In genomic region chr7:96308253-96308949, GRCh38 we compare ENCODE assay signal across 1 cellular context.
TF ChIP-seq lines count a peak whose summit lies in the region.

No MANE protein-coding gene starts in this region.

TF ChIP-seq in GM23338, 12 proteins besides CTCF, POLR2A, EP300 and RAD21 (continued from another document):
- no peak for TF ChIP-seq REST (IDR thresholded peaks at IDR 0.05; ENCODE audit: unreplicated experiment)
- no peak for TF ChIP-seq NANOG (IDR thresholded peaks at IDR 0.05; ENCODE audit: borderline replicate concordance)
- TF ChIP-seq STAT1 (IDR thresholded peaks at IDR 0.05; ENCODE audit: unreplicated experiment), result no peak
